19 cellular contexts compared by ENCODE assay signal in genomic region chr2:158395166-158395565, GRCh38.
A peak's percentile ranks its signal among the peaks of the same experiment; 100 is the strongest.
DNase-seq lines count a peak whose midpoint lies in the region; ATAC-seq and TF ChIP-seq lines count a peak whose summit lies in the region.
"Had no signal": no experiment of that assay in that cellular context is flagged by ENCODE, and none has a peak within 500 bp of the region (broad histone marks: within the 10 kb centered on the region; RNA-seq: fewer than 3 reads in every experiment).

No MANE protein-coding gene starts in this region.

- ATAC-seq in GM19397 (IDR thresholded peaks at IDR 0.05; ENCODE audit: unreplicated experiment) (no peak), GM21717 (IDR thresholded peaks at IDR 0.05; ENCODE audit: unreplicated experiment) (no peak)
- ATAC-seq: esophagus mucosa had no signal

- peaks cover 17% of the 10 kb centered on the region for H3K9me3 Mint-ChIP-seq in nephron
- H3K9me3 Mint-ChIP-seq in activated T-cell treated with anti-CD3 and anti-CD28 coated beads, Interleukin-2, amount 50 U/mL, for 24 hours = peaks cover 4% of the 10 kb centered on the region
- H3K9me3 Mint-ChIP-seq: activated CD4-positive, alpha-beta memory T cell treated with anti-CD3 and anti-CD28 coated beads, Interleukin-2, amount 10 ng/mL, durations not matched to agents 7 days and 5 days; stimulated activated naive CD8-positive, alpha-beta T cell treated with anti-CD3 and anti-CD28 coated beads, Interleukin-15, Interleukin-2, amounts not matched to agents 100 ng/mL and 50 ng/mL, for 24 hours had no signal

- DNase-seq in AG20443 (ENCODE audit: low spot score) (peak; percentile 46), HT1080 (ENCODE audit: low read depth) (peak; percentile 4), choroid plexus epithelial cell (ENCODE audit: low read depth) (peak; percentile 9), activated T-cell treated with anti-CD3 and anti-CD28 coated beads for 4 hours (no peak)
- no peak for DNase-seq in activated T-cell treated with anti-CD3 and anti-CD28 coated beads, Interleukin-2, amount 50 U/mL, for 24 hours
- DNase-seq: activated CD4-positive, alpha-beta memory T cell treated with anti-CD3 and anti-CD28 coated beads, Interleukin-2, amount 10 ng/mL, durations not matched to agents 7 days and 5 days; anterior cingulate cortex; BE2C; head of caudate nucleus; kidney; NCI-H187 treated with DMSO at 0.1 percent for 48 hours; NCI-H526; PC-9 had no signal

- no peak overlapping the region for H3K4me3 ChIP-seq in choroid plexus epithelial cell (ENCODE audit: low read depth, low read length)
- H3K4me3 ChIP-seq: PC-9, vagina had no signal

- H3K36me3 Mint-ChIP-seq in nephron (ENCODE audit: low read depth) = no peaks in the 10 kb centered on the region
- H3K36me3 Mint-ChIP-seq in activated T-cell treated with anti-CD3 and anti-CD28 coated beads, Interleukin-2, amount 50 U/mL, for 24 hours (ENCODE audit: low read depth) = no peaks in the 10 kb centered on the region

- no peaks in the 10 kb centered on the region for H3K27me3 Mint-ChIP-seq in nephron (ENCODE audit: low read depth)
- peaks cover 40% of the 10 kb centered on the region for H3K27me3 Mint-ChIP-seq in activated T-cell treated with anti-CD3 and anti-CD28 coated beads, Interleukin-2, amount 50 U/mL, for 24 hours

- no peak overlapping the region for H3K4me3 Mint-ChIP-seq in nephron
- no peak overlapping the region for H3K4me3 Mint-ChIP-seq in activated T-cell treated with anti-CD3 and anti-CD28 coated beads, Interleukin-2, amount 50 U/mL, for 24 hours
- H3K4me3 Mint-ChIP-seq: activated CD4-positive, alpha-beta memory T cell treated with anti-CD3 and anti-CD28 coated beads, Interleukin-2, amount 10 ng/mL, durations not matched to agents 7 days and 5 days; stimulated activated naive CD8-positive, alpha-beta T cell treated with anti-CD3 and anti-CD28 coated beads, Interleukin-15, Interleukin-2, amounts not matched to agents 100 ng/mL and 50 ng/mL, for 24 hours had no signal

- TF ChIP-seq CTCF in choroid plexus epithelial cell (conservative IDR thresholded peaks at IDR 0.05; ENCODE audit: low read depth, low read length) = no peak
- no peak for TF ChIP-seq CTCF in nephron (IDR thresholded peaks at IDR 0.05; ENCODE audit: unreplicated experiment in 3 of 3)

- peaks cover 16% of the 10 kb centered on the region for H3K4me1 Mint-ChIP-seq in nephron
- H3K4me1 Mint-ChIP-seq in activated T-cell treated with anti-CD3 and anti-CD28 coated beads, Interleukin-2, amount 50 U/mL, for 24 hours (ENCODE audit: low read depth) = peaks cover 9% of the 10 kb centered on the region

- H3K27ac Mint-ChIP-seq in nephron = peak overlapping the region; percentile 10 to 68 (median 34)
- H3K27ac Mint-ChIP-seq in activated T-cell treated with anti-CD3 and anti-CD28 coated beads, Interleukin-2, amount 50 U/mL, for 24 hours = no peak overlapping the region
- H3K27ac Mint-ChIP-seq: activated CD4-positive, alpha-beta memory T cell treated with anti-CD3 and anti-CD28 coated beads, Interleukin-2, amount 10 ng/mL, durations not matched to agents 7 days and 5 days; stimulated activated naive CD8-positive, alpha-beta T cell treated with anti-CD3 and anti-CD28 coated beads, Interleukin-15, Interleukin-2, amounts not matched to agents 100 ng/mL and 50 ng/mL, for 24 hours had no signal

Comparison
In these comparisons a context has a peak if more than half of its experiments do, and no peak if none do; other contexts are left out.
1. DNase-seq: peak in AG20443 (single experiment), HT1080 (single experiment) and choroid plexus epithelial cell (single experiment); none in activated T-cell treated with anti-CD3 and anti-CD28 coated beads, Interleukin-2, amount 50 U/mL, for 24 hours (single experiment) and activated T-cell treated with anti-CD3 and anti-CD28 coated beads for 4 hours (single experiment).